Comparison of ENCODE assay signal across 15 cellular contexts in the genomic region with DNA sequence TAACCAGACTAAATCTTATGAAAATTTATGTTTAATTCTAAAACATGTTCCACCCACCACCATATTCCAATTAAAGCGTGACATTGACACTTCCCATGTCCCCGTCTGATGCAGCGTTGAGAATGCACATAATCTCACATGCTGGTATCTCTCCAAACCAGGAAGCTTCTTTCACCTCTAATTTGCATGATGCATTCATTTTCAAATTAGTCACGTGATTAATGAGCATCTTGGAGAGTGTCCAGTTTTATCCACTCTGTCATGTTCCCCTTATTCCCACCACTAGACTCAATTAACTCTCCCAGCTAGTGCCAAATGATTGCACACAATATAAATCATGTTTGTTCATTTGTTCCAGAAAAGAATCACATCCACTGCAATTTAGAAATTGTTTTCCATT.
A peak's percentile ranks its signal among the peaks of the same experiment; 100 is the strongest.
DNase-seq lines count a peak whose midpoint lies in the region; FAIRE-seq and TF ChIP-seq lines count a peak whose summit lies in the region.
"Had no signal": no experiment of that assay in that cellular context is flagged by ENCODE, and none has a peak within 500 bp of the region (broad histone marks: within the 10 kb centered on the region; RNA-seq: fewer than 3 reads in every experiment).

No MANE protein-coding gene starts in this region.

- H3K79me2 ChIP-seq in astrocyte (ENCODE audit: insufficient read depth, low read length): no peaks in the 10 kb centered on the region

- no peaks in the 10 kb centered on the region for H3K36me3 ChIP-seq in A673 (ENCODE audit: insufficient read depth, low read length, poor library complexity, severe bottlenecking)
- no peaks in the 10 kb centered on the region for H3K36me3 ChIP-seq in astrocyte (ENCODE audit: insufficient read depth, low read length)
- H3K36me3 ChIP-seq: BLaER1 had no signal

- H2AFZ ChIP-seq in astrocyte (ENCODE audit: low read depth, low read length): no peak overlapping the region

- H3K36me3 Mint-ChIP-seq in astrocyte (ENCODE audit: low read depth, unreplicated experiment): no peaks in the 10 kb centered on the region
- H3K36me3 Mint-ChIP-seq in brain: no peaks in the 10 kb centered on the region
- H3K36me3 Mint-ChIP-seq: CD8-positive, alpha-beta memory T cell; IgD-negative memory B cell had no signal

- BruUV-seq in A673 (replicated peaks; lab: Mats Ljungman, UMichigan): no TSS peak

- no peak overlapping the region for H3K4me3 ChIP-seq in A673 (ENCODE audit: low read depth, low read length, poor library complexity, severe bottlenecking)
- H3K4me3 ChIP-seq in astrocyte (ENCODE audit: insufficient read depth, low read depth, low read length): no peak overlapping the region
- H3K4me3 ChIP-seq: A549, BLaER1 had no signal

- H3K27me3 Mint-ChIP-seq in astrocyte (ENCODE audit: low read depth, unreplicated experiment) (no peaks in the 10 kb centered on the region), brain (peaks cover 5% of the 10 kb centered on the region)
- H3K27me3 Mint-ChIP-seq: CD8-positive, alpha-beta memory T cell; IgD-negative memory B cell had no signal

- FAIRE-seq in astrocyte (lab: Jason Lieb, UNC): no peak
- FAIRE-seq: A549, H54 had no signal

- no peak overlapping the region for H3K4me2 ChIP-seq in astrocyte (ENCODE audit: low read length)
- H3K4me2 ChIP-seq: A549, BLaER1 had no signal

- CTCF ChIA-PET in A673 (lab: Charles Lee): no interaction called here

- H3K9me3 Mint-ChIP-seq in astrocyte (ENCODE audit: unreplicated experiment) (no peaks in the 10 kb centered on the region), brain (no peaks in the 10 kb centered on the region)

- TF ChIP-seq CTCF in A673 (conservative IDR thresholded peaks at IDR 0.05; ENCODE audit: low read depth, low read length): no peak
- TF ChIP-seq CTCF in astrocyte (IDR thresholded peaks at IDR 0.05; ENCODE audit: insufficient read depth, low read depth, low read length): no peak
- TF ChIP-seq CTCF in brain (conservative IDR thresholded peaks at IDR 0.05): no peak

- intact Hi-C loops in A673 (cut with micrococcal nuclease; ENCODE audit: unreplicated experiment): no loop called here

- no peaks in the 10 kb centered on the region for H3K4me1 Mint-ChIP-seq in astrocyte (ENCODE audit: low read depth, unreplicated experiment)
- H3K4me1 Mint-ChIP-seq in brain: peaks cover 18% of the 10 kb centered on the region
- H3K4me1 Mint-ChIP-seq: CD8-positive, alpha-beta memory T cell; IgD-negative memory B cell had no signal

- H3K27ac ChIP-seq in A673 (ENCODE audit: low read depth, low read length, poor library complexity, severe bottlenecking): no peak overlapping the region
- no peak overlapping the region for H3K27ac ChIP-seq in astrocyte (ENCODE audit: low read depth, low read length)
- H3K27ac ChIP-seq: A549, BLaER1 had no signal

- DNase-seq in A673 (ENCODE audit: low spot score) (peak; percentile 60), M059J (ENCODE audit: low read depth) (peak; percentile 9), astrocyte (ENCODE audit: low read depth) (peak; percentile 67), NCI-H187 treated with DMSO at 0.1 percent for 48 hours (lab: John Stamatoyannopoulos, UW) (no peak), NAMALWA (ENCODE audit: low spot score) (no peak)
- DNase-seq in activated CD8-positive, alpha-beta memory T cell treated with anti-CD3 and anti-CD28 coated beads, Interleukin-2, amount 50 U/mL, for 48 hours: no peak
- DNase-seq: AML-193; Caco-2; CD8-positive, alpha-beta memory T cell; DMS53 had no signal

- no peaks in the 10 kb centered on the region for H3K9me3 ChIP-seq in A673 (ENCODE audit: low read depth, low read length, poor library complexity, severe bottlenecking)
- H3K9me3 ChIP-seq in astrocyte (ENCODE audit: insufficient read depth, low read depth, low read length): no peaks in the 10 kb centered on the region
- H3K9me3 ChIP-seq: A549, BLaER1, Caco-2 had no signal

- peaks cover 17% of the 10 kb centered on the region for H3K4me1 ChIP-seq in A673 (ENCODE audit: insufficient read depth, low read length, poor library complexity, severe bottlenecking)
- peaks cover 3% of the 10 kb centered on the region for H3K4me1 ChIP-seq in astrocyte (ENCODE audit: insufficient read depth, low read length)
- H3K4me1 ChIP-seq: A549, BLaER1, Caco-2 had no signal

- no peaks in the 10 kb centered on the region for H4K20me1 ChIP-seq in astrocyte (ENCODE audit: insufficient read depth, low read length)
- H4K20me1 ChIP-seq: BLaER1 had no signal

- no peak overlapping the region for H3K27ac Mint-ChIP-seq in astrocyte (ENCODE audit: unreplicated experiment)
- peak overlapping the region in 4 of 5 experiments; percentile 45 to 59 (median 50) for H3K27ac Mint-ChIP-seq in brain
- H3K27ac Mint-ChIP-seq: CD8-positive, alpha-beta memory T cell; IgD-negative memory B cell had no signal

- H3K27me3 ChIP-seq in A673 (replicated peaks; ENCODE audit: insufficient read depth, low read depth, low read length, poor library complexity) (no peaks in the 10 kb centered on the region), astrocyte (ENCODE audit: insufficient read depth, low read length) (no peaks in the 10 kb centered on the region)
- H3K27me3 ChIP-seq: BLaER1 had no signal

- H3K4me3 Mint-ChIP-seq in astrocyte (ENCODE audit: unreplicated experiment) (no peak overlapping the region), brain (peak overlapping the region in 2 of 5 experiments; percentile 41 to 69)
- H3K4me3 Mint-ChIP-seq: CD8-positive, alpha-beta memory T cell; IgD-negative memory B cell had no signal

- POLR2A ChIA-PET in A673 (lab: Charles Lee; ENCODE audit: low non-redundant PET): no interaction called here

- H3K9ac ChIP-seq in astrocyte (ENCODE audit: low read length): no peak overlapping the region
- H3K9ac ChIP-seq: BLaER1 had no signal

Comparison
In these comparisons a context has a peak if more than half of its experiments do, and no peak if none do; other contexts are left out.
1. DNase-seq: peak in A673 (single experiment), M059J (single experiment) and astrocyte (single experiment); none in NCI-H187 treated with DMSO at 0.1 percent for 48 hours (single experiment), NAMALWA (single experiment) and activated CD8-positive, alpha-beta memory T cell treated with anti-CD3 and anti-CD28 coated beads, Interleukin-2, amount 50 U/mL, for 48 hours (single experiment).